ENCODE assay signal across 8 cellular contexts in genomic region chr9:35812025-35812602, GRCh38. TPM values are rescaled to one million over a fixed set of nuclear protein-coding genes. Genes with fewer than 3 reads are reported as not detected.
DNase-seq lines count a peak whose midpoint lies in the region; TF ChIP-seq lines count a peak whose summit lies in the region.

TSS of gene SPAG8 (minus strand) at chr9:35812262. CDS start at chr9:35812147, 115 bp downstream.

- H3K27ac ChIP-seq in DOHH2 (ENCODE audit: low read depth, low read length), result peak within 1 kb of the TSS; percentile 45
- peak within 1 kb of the TSS; percentile 57 for H3K27ac ChIP-seq in GM23248
- H3K27ac ChIP-seq in Karpas-422 (ENCODE audit: low read length), result peak within 1 kb of the TSS; percentile 73
- H3K27ac ChIP-seq in RWPE1, result peak within 1 kb of the TSS; percentile 63

- H3F3A ChIP-seq in DOHH2 (ENCODE audit: control insufficient read depth, insufficient read depth) (peaks cover 6% of the 10 kb centered on the region), GM23248 (ENCODE audit: insufficient read depth) (peaks cover 14% of the 10 kb centered on the region; the same call in 1 of the 2 replicates)

- H3K4me1 ChIP-seq in DOHH2 (ENCODE audit: control insufficient read depth, low read length), result peaks cover 36% of the 10 kb centered on the region
- H3K4me1 ChIP-seq in GM23248 (ENCODE audit: insufficient read depth), result peaks cover 7% of the 10 kb centered on the region
- H3K4me1 ChIP-seq in Karpas-422 (ENCODE audit: low read length), result peaks cover 37% of the 10 kb centered on the region

- peak within 1 kb of the TSS; percentile 83 for H3K4me3 Mint-ChIP-seq in nephron progenitor cell
- peak within 1 kb of the TSS; percentile 85 for H3K4me3 Mint-ChIP-seq in stimulated activated naive CD8-positive, alpha-beta T cell treated with anti-CD3 and anti-CD28 coated beads, Interleukin-15, Interleukin-2, amounts not matched to agents 100 ng/mL and 50 ng/mL, for 24 hours

- H3K27me3 ChIP-seq in DOHH2 (ENCODE audit: control insufficient read depth, low read length), result no peaks in the 10 kb centered on the region
- no peaks in the 10 kb centered on the region for H3K27me3 ChIP-seq in GM23248 (replicated peaks; ENCODE audit: insufficient read depth)
- no peaks in the 10 kb centered on the region for H3K27me3 ChIP-seq in Karpas-422 (ENCODE audit: low read length)

- H3K9me3 ChIP-seq in DOHH2 (ENCODE audit: control insufficient read depth, insufficient read depth, low read length), result 0 out of 2 replicates have a peak, but pooled peaks cover 3% of the 10 kb centered on the region
- no peaks in the 10 kb centered on the region for H3K9me3 ChIP-seq in GM23248 (ENCODE audit: low read depth)
- H3K9me3 ChIP-seq in Karpas-422 (ENCODE audit: low read length), result no peaks in the 10 kb centered on the region

- DNase-seq in GM23248 (peak; percentile 98), Karpas-422 (peak; percentile 98), RWPE1 (ENCODE audit: low spot score) (peak; percentile 93), fibroblast of the conjunctiva (ENCODE audit: low read depth) (peak; percentile 96), nephron progenitor cell (peak; percentile 85)
- peak; percentile 92 for DNase-seq in activated effector memory CD4-positive, alpha-beta T cell treated with Interleukin-2 at 50 U/mL for 16 hours

- CTCF ChIA-PET in RWPE1 (lab: Yijun Ruan, JAX), result interaction anchor here (0.6 kb wide), 1 partner anchor 1422 kb away, joined by 4 read pairs; no protein-coding TSS in a partner anchor

- H3K9me2 ChIP-seq in DOHH2 (replicated peaks; ENCODE audit: control insufficient read depth, low read length), result no peaks in the 10 kb centered on the region
- H3K9me2 ChIP-seq in GM23248 (ENCODE audit: insufficient read depth), result no peaks in the 10 kb centered on the region
- H3K9me2 ChIP-seq in Karpas-422 (replicated peaks; ENCODE audit: insufficient read depth, low read length), result no peaks in the 10 kb centered on the region

- H3K4me2 ChIP-seq in DOHH2 (ENCODE audit: low read length) (peak within 1 kb of the TSS; percentile 100), GM23248 (ENCODE audit: unreplicated experiment) (peak within 1 kb of the TSS; percentile 81), Karpas-422 (ENCODE audit: low read depth, low read length, poor library complexity, severe bottlenecking) (peak within 1 kb of the TSS; percentile 90)

- H3K4me1 Mint-ChIP-seq in nephron progenitor cell, result peaks cover 37% of the 10 kb centered on the region
- H3K4me1 Mint-ChIP-seq in stimulated activated naive CD8-positive, alpha-beta T cell treated with anti-CD3 and anti-CD28 coated beads, Interleukin-15, Interleukin-2, amounts not matched to agents 100 ng/mL and 50 ng/mL, for 24 hours (ENCODE audit: low read depth), result peaks cover 52% of the 10 kb centered on the region

- peaks cover 11% of the 10 kb centered on the region for H3K36me3 Mint-ChIP-seq in nephron progenitor cell (ENCODE audit: low read depth)
- H3K36me3 Mint-ChIP-seq in stimulated activated naive CD8-positive, alpha-beta T cell treated with anti-CD3 and anti-CD28 coated beads, Interleukin-15, Interleukin-2, amounts not matched to agents 100 ng/mL and 50 ng/mL, for 24 hours (ENCODE audit: low read depth), result peaks cover 5% of the 10 kb centered on the region

- peak within 1 kb of the TSS; percentile 93 for H2AFZ ChIP-seq in GM23248
- H2AFZ ChIP-seq in Karpas-422 (ENCODE audit: low read length), result 0 out of 2 replicates have a peak within 1 kb of the TSS, but pooled peaks have one; percentile 41

- H3K4me3 ChIP-seq in DOHH2 (ENCODE audit: low read length), result peak within 1 kb of the TSS; percentile 78
- H3K4me3 ChIP-seq in GM23248, result peak within 1 kb of the TSS; percentile 78
- H3K4me3 ChIP-seq in Karpas-422 (ENCODE audit: low read length), result peak within 1 kb of the TSS; percentile 72

- H3K27ac Mint-ChIP-seq in nephron progenitor cell, result peak within 1 kb of the TSS; percentile 93
- peak within 1 kb of the TSS; percentile 94 for H3K27ac Mint-ChIP-seq in stimulated activated naive CD8-positive, alpha-beta T cell treated with anti-CD3 and anti-CD28 coated beads, Interleukin-15, Interleukin-2, amounts not matched to agents 100 ng/mL and 50 ng/mL, for 24 hours

- 3 to 5% methylated on average over 28 of the region's 28 CpGs for WGBS in GM23248 (ENCODE audit: low coverage in 1 of 2, low lambda C conversion rate in 2 of 2, missing lambda C conversion rate in 2 of 2), 2 experiments

- H3K79me2 ChIP-seq in DOHH2 (ENCODE audit: control insufficient read depth, low read length) (peaks cover 13% of the 10 kb centered on the region), GM23248 (ENCODE audit: insufficient read depth) (no peaks in the 10 kb centered on the region), Karpas-422 (ENCODE audit: low read length) (peaks cover 8% of the 10 kb centered on the region)

- TF ChIP-seq CTCF in DOHH2 (IDR thresholded peaks at IDR 0.05; ENCODE audit: low read depth, low read length, poor library complexity, severe bottlenecking) (no peak), RWPE1 (conservative IDR thresholded peaks at IDR 0.05; ENCODE audit: low read depth) (no peak), nephron progenitor cell (IDR thresholded peaks at IDR 0.05) (no peak)

- in situ Hi-C loops in GM23248 (cut with MboI), result no loop called here

- H3K9ac ChIP-seq in GM23248 (peak within 1 kb of the TSS; percentile 72), Karpas-422 (ENCODE audit: low read length) (peak within 1 kb of the TSS; percentile 70)

- peaks cover 3% of the 10 kb centered on the region for H3K9me3 Mint-ChIP-seq in nephron progenitor cell
- no peaks in the 10 kb centered on the region for H3K9me3 Mint-ChIP-seq in stimulated activated naive CD8-positive, alpha-beta T cell treated with anti-CD3 and anti-CD28 coated beads, Interleukin-15, Interleukin-2, amounts not matched to agents 100 ng/mL and 50 ng/mL, for 24 hours

- peaks cover 12% of the 10 kb centered on the region for H3K36me3 ChIP-seq in DOHH2 (ENCODE audit: control insufficient read depth, low read length)
- no peaks in the 10 kb centered on the region for H3K36me3 ChIP-seq in GM23248 (ENCODE audit: low read depth)
- H3K36me3 ChIP-seq in Karpas-422 (ENCODE audit: insufficient read depth, low read length), result peaks cover 18% of the 10 kb centered on the region; the same call in 1 of the 2 replicates

- POLR2A ChIA-PET in RWPE1 (lab: Yijun Ruan, JAX; ENCODE audit: low non-redundant PET), result no interaction called here

- H3K27me3 Mint-ChIP-seq in nephron progenitor cell (ENCODE audit: low read depth, poor library complexity), result peaks cover 3% of the 10 kb centered on the region
- H3K27me3 Mint-ChIP-seq in stimulated activated naive CD8-positive, alpha-beta T cell treated with anti-CD3 and anti-CD28 coated beads, Interleukin-15, Interleukin-2, amounts not matched to agents 100 ng/mL and 50 ng/mL, for 24 hours, result no peaks in the 10 kb centered on the region

- H4K20me1 ChIP-seq in DOHH2 (ENCODE audit: control insufficient read depth, insufficient read depth, low read depth, low read length), result no peaks in the 10 kb centered on the region
- H4K20me1 ChIP-seq in GM23248 (ENCODE audit: insufficient read depth), result no peaks in the 10 kb centered on the region
- no peaks in the 10 kb centered on the region for H4K20me1 ChIP-seq in Karpas-422 (ENCODE audit: insufficient read depth, low read depth, low read length)

RNA-seq across cellular contexts. Expression of gene SPAG8, which starts in this region (rescaled TPM):
- total RNA-seq in GM23248 (2014; rRNA removed; shearing (Covaris generic)), result 0.76 and 0.97 TPM in 2 replicates
- polyA plus RNA-seq in GM23248 (2016; fragmentation: Nextera tagmentation; extraction: Ambion mirVana), result 1.2 and 1.3 TPM in 2 replicates
- total RNA-seq in Karpas-422 (2014; rRNA removed; shearing (Covaris generic); ENCODE audit: low replicate concordance), result 0.07 and 0.90 TPM in 2 replicates

Comparison
In these comparisons a context has a peak if more than half of its experiments do, and no peak if none do; other contexts are left out.
1. Peak in every context shown above with its lines: DNase-seq, H3K4me3 ChIP-seq and H3K27ac ChIP-seq.
2. Peak in DNase-seq, H3K4me3 ChIP-seq, H3K27ac ChIP-seq, H3K9ac ChIP-seq and H3K4me2 ChIP-seq in Karpas-422; RNA of the gene not detected or under 1 TPM.